ENCODE assay signal across 22 cellular contexts in the genomic region with DNA sequence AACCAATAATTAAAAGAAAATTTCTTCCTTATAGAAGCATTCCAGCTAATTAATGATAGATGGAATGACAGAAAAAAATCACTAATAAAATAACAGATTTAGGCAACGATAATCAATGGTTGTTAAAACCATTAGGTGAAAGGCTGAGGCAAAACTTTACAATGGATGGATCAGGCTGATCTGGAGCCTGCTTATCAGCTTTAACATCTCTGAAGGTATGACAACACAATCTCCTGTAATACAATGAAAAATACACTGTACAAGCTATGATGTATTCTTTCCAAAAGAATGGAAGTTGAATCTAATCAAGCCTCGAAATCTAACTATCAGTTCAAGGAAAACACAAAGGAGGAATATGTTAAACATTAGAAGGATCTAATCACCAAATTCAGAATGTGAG.
"Had no signal": no experiment of that assay in that cellular context is flagged by ENCODE, and none has a peak within 500 bp of the region (broad histone marks: within the 10 kb centered on the region; RNA-seq: fewer than 3 reads in every experiment).

No MANE protein-coding gene starts in this region.

- ATAC-seq: activated CD8-positive, alpha-beta T cell treated with anti-CD3 and anti-CD28 coated beads for 36 hours; body of pancreas; T-helper 17 cell had no signal

- H3K27ac ChIP-seq: ascending aorta, body of pancreas, KMS-11 had no signal

- H3K4me2 ChIP-seq: KMS-11 had no signal

- H3K27me3 ChIP-seq: ascending aorta, body of pancreas had no signal

- H3K4me3 ChIP-seq: ascending aorta, body of pancreas had no signal

- FAIRE-seq: bronchial epithelial cell had no signal

- DNase-seq: activated CD4-positive, CD25-positive, alpha-beta regulatory T cell; activated CD8-positive, alpha-beta memory T cell treated with anti-CD3 and anti-CD28 coated beads, Interleukin-2, amount 50 U/mL, for 48 hours; activated CD8-positive, alpha-beta T cell treated with anti-CD3 and anti-CD28 coated beads for 36 hours; activated effector memory CD4-positive, alpha-beta T cell treated with anti-CD3 and anti-CD28 coated beads, Interleukin-2, amount 50 U/mL, for 16 hours; activated naive CD4-positive, alpha-beta T cell treated with anti-CD3 and anti-CD28 coated beads for 36 hours; activated T-cell treated with anti-CD3 and anti-CD28 coated beads, Interleukin-2, amount 50 U/mL, for 1 hour; amniotic stem cell; body of pancreas; central memory CD4-positive, alpha-beta T cell; NCI-H1092; NCI-H1417; NCI-H1930; NCI-H2171; NCI-H2227 treated with DMSO at 0.1 percent for 48 hours; NCI-H526; NCI-H82; SIG-M5; T-helper 17 cell; T-helper 9 cell had no signal

- H3K9me3 ChIP-seq: ascending aorta, body of pancreas had no signal

- H3K9ac ChIP-seq: KMS-11 had no signal

- H3K4me1 ChIP-seq: ascending aorta, body of pancreas had no signal
